Comparison of ENCODE assay signal across 10 cellular contexts in genomic region chr10:3486346-3487065, GRCh38.
A peak's percentile ranks its signal among the peaks of the same experiment; 100 is the strongest.
DNase-seq lines count a peak whose midpoint lies in the region; ATAC-seq and TF ChIP-seq lines count a peak whose summit lies in the region.
"Had no signal": no experiment of that assay in that cellular context is flagged by ENCODE, and none has a peak within 500 bp of the region (broad histone marks: within the 10 kb centered on the region; RNA-seq: fewer than 3 reads in every experiment).

No MANE protein-coding gene starts in this region.

- peak; percentile 94 for DNase-seq in A172 (ENCODE audit: low spot score)
- DNase-seq in NCI-H1092 (lab: John Stamatoyannopoulos, UW) = peak; percentile 38
- DNase-seq in astrocyte of the hippocampus (ENCODE audit: low read depth, low spot score) = peak; percentile 92
- no peak for DNase-seq in left lobe of liver (ENCODE audit: low spot score)
- no peak for DNase-seq in natural killer cell
- DNase-seq in activated naive CD8-positive, alpha-beta T cell treated with anti-CD3 and anti-CD28 coated beads, Interleukin-2, amount 50 U/mL, for 24 hours = no peak
- DNase-seq: right cardiac atrium had no signal

- ATAC-seq in left lobe of liver (peak; percentile 44), natural killer cell (no peak), GM21381 (IDR thresholded peaks at IDR 0.05; ENCODE audit: unreplicated experiment) (no peak), HG03280 (IDR thresholded peaks at IDR 0.05; ENCODE audit: unreplicated experiment) (no peak)
- no peak for ATAC-seq in activated naive CD8-positive, alpha-beta T cell treated with anti-CD3 and anti-CD28 coated beads, Interleukin-2, amount 50 U/mL, for 24 hours
- ATAC-seq: right cardiac atrium had no signal

- no peaks in the 10 kb centered on the region for H3K36me3 Mint-ChIP-seq in natural killer cell
- peaks cover 2% of the 10 kb centered on the region for H3K36me3 Mint-ChIP-seq in activated naive CD8-positive, alpha-beta T cell treated with anti-CD3 and anti-CD28 coated beads, Interleukin-2, amount 50 U/mL, for 24 hours (ENCODE audit: low read depth)

- peaks cover 0 to 2% of the 10 kb centered on the region in 2 donors for H3K9me3 Mint-ChIP-seq in natural killer cell
- peaks cover 19% of the 10 kb centered on the region for H3K9me3 Mint-ChIP-seq in activated naive CD8-positive, alpha-beta T cell treated with anti-CD3 and anti-CD28 coated beads, Interleukin-2, amount 50 U/mL, for 24 hours

- intact Hi-C loops in natural killer cell (cut with micrococcal nuclease) = no loop called here

- no peak overlapping the region for H3K27ac Mint-ChIP-seq in natural killer cell
- H3K27ac Mint-ChIP-seq in activated naive CD8-positive, alpha-beta T cell treated with anti-CD3 and anti-CD28 coated beads, Interleukin-2, amount 50 U/mL, for 24 hours = no peak overlapping the region
- H3K27ac Mint-ChIP-seq: stimulated activated naive CD8-positive, alpha-beta T cell treated with anti-CD3 and anti-CD28 coated beads, Interleukin-15, Interleukin-2, amounts not matched to agents 100 ng/mL and 50 ng/mL, for 24 hours had no signal

- no peak for TF ChIP-seq CTCF in natural killer cell (IDR thresholded peaks at IDR 0.05)

- H3K4me1 Mint-ChIP-seq in natural killer cell = peaks cover 12 to 17% of the 10 kb centered on the region in 2 donors
- peaks cover 29% of the 10 kb centered on the region for H3K4me1 Mint-ChIP-seq in activated naive CD8-positive, alpha-beta T cell treated with anti-CD3 and anti-CD28 coated beads, Interleukin-2, amount 50 U/mL, for 24 hours

- no peak overlapping the region for H3K4me3 Mint-ChIP-seq in natural killer cell
- H3K4me3 Mint-ChIP-seq in activated naive CD8-positive, alpha-beta T cell treated with anti-CD3 and anti-CD28 coated beads, Interleukin-2, amount 50 U/mL, for 24 hours = no peak overlapping the region

- H3K27me3 Mint-ChIP-seq in natural killer cell (ENCODE audit: low read depth in 2 of 2) = peaks cover 0 to 6% of the 10 kb centered on the region in 2 donors
- H3K27me3 Mint-ChIP-seq in activated naive CD8-positive, alpha-beta T cell treated with anti-CD3 and anti-CD28 coated beads, Interleukin-2, amount 50 U/mL, for 24 hours = peaks cover 2% of the 10 kb centered on the region

Comparison
In these comparisons a context has a peak if more than half of its experiments do, and no peak if none do; other contexts are left out.
1. DNase-seq: peak in A172 (single experiment), NCI-H1092 (single experiment) and astrocyte of the hippocampus (single experiment); none in left lobe of liver (single experiment), natural killer cell (single experiment) and activated naive CD8-positive, alpha-beta T cell treated with anti-CD3 and anti-CD28 coated beads, Interleukin-2, amount 50 U/mL, for 24 hours (single experiment).